8 cellular contexts compared by ENCODE assay signal in the genomic region with DNA sequence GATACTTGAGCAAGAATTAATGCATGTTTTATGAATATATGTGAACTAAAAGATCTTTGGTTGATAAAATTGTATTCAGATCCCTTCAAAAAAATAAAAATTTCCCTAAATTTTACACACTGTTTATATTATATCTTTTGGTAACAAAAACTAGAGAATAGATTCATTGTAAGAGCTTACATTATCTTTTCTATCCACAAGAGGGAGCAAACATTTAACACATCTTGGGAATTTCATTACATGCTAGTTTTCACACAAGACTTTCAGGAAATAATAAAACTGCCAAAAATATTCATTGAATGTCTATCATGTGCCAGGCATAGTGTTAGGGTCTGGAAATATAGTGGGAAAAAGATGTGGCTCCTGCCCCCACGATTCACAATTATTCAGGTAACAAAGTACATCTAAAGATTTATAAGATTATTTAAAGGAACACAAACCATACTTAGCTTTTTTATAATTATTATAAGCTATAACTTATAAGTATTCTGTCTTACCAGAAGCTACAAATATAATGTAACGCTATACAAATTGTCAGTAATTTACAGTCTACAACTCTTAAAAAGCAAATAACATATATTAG.
DNase-seq lines count a peak whose midpoint lies in the region; ATAC-seq, FAIRE-seq and TF ChIP-seq lines count a peak whose summit lies in the region.

No MANE protein-coding gene starts in this region.

- ATAC-seq in HG02678 (IDR thresholded peaks at IDR 0.05; ENCODE audit: unreplicated experiment) (no peak), GM21529 (IDR thresholded peaks at IDR 0.05; ENCODE audit: unreplicated experiment) (no peak)

- DNase-seq in NCI-H748 treated with DMSO at 0.1 percent for 48 hours (lab: John Stamatoyannopoulos, UW) (peak; percentile 23), non-pigmented ciliary epithelial cell (ENCODE audit: low read depth) (peak; percentile 14), SIG-M5 (lab: John Stamatoyannopoulos, UW) (no peak)

- peak; percentile 40; the same call in 2 of the 3 replicates for TF ChIP-seq CTCF in GM12872 (IDR thresholded peaks at IDR 0.05; ENCODE audit: insufficient read depth, low read depth, low read length)

- FAIRE-seq in A204.1 (lab: Jason Lieb, UNC) (peak; percentile 98), endometrium (lab: Jason Lieb, UNC) (peak; percentile 88)
